1 cellular context compared by ENCODE assay signal in the genomic region with DNA sequence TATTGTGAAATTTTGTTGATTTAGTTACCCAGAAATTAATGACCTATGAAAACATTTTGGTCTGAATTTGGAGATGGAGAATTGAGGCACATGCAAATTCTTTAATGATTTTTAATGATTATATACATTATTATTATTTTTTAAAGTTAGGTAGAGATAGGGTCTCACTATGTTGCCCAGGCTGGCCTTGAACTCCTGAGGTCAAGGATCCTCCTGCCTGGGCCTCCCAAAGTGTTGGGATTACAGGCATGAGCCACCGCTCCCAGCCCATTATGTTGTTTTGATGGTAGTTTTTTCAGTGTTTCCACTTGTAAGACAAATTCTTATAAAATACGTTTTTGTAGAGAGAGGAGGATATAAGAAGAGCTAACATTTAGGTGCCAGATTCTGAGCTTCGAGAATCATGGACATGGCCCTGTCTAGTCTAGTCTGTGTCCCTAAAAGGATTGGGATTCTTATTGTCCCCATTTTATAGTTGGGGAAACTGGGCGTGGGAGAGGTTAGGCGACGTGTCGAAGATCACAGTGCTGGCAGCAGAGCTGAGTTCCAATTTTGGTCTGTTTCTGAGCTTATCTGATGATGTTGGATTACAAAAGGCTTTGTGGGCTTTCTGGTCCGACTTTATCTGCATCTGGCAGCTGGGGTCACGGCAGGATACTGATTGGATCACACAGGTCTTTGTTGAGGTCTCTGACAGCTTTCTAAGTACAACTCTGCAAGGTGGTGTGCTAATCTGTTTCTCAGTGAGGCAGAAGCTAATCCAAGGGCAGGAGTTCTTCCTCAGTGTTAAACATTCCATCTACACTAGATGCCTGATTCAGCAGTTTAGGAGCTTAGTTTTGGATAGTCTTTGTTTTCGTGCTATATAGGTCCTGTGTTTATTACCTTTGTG.
TF ChIP-seq lines count a peak whose summit lies in the region.

No MANE protein-coding gene starts in this region.

TF ChIP-seq in K562, 482 proteins besides CTCF, POLR2A, EP300 and RAD21 (continued from another document and continues in another):
- TF ChIP-seq, protein P1, sequence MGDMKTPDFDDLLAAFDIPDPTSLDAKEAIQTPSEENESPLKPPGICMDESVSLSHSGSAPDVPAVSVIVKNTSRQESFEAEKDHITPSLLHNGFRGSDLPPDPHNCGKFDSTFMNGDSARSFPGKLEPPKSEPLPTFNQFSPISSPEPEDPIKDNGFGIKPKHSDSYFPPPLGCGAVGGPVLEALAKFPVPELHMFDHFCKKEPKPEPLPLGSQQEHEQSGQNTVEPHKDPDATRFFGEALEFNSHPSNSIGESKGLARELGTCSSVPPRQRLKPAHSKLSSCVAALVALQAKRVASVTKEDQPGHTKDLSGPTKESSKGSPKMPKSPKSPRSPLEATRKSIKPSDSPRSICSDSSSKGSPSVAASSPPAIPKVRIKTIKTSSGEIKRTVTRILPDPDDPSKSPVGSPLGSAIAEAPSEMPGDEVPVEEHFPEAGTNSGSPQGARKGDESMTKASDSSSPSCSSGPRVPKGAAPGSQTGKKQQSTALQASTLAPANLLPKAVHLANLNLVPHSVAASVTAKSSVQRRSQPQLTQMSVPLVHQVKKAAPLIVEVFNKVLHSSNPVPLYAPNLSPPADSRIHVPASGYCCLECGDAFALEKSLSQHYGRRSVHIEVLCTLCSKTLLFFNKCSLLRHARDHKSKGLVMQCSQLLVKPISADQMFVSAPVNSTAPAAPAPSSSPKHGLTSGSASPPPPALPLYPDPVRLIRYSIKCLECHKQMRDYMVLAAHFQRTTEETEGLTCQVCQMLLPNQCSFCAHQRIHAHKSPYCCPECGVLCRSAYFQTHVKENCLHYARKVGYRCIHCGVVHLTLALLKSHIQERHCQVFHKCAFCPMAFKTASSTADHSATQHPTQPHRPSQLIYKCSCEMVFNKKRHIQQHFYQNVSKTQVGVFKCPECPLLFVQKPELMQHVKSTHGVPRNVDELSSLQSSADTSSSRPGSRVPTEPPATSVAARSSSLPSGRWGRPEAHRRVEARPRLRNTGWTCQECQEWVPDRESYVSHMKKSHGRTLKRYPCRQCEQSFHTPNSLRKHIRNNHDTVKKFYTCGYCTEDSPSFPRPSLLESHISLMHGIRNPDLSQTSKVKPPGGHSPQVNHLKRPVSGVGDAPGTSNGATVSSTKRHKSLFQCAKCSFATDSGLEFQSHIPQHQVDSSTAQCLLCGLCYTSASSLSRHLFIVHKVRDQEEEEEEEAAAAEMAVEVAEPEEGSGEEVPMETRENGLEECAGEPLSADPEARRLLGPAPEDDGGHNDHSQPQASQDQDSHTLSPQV (IDR thresholded peaks at IDR 0.05): 0 out of 2 replicates have a peak, but pooled peaks have one; percentile 15
- TF ChIP-seq, protein P2, sequence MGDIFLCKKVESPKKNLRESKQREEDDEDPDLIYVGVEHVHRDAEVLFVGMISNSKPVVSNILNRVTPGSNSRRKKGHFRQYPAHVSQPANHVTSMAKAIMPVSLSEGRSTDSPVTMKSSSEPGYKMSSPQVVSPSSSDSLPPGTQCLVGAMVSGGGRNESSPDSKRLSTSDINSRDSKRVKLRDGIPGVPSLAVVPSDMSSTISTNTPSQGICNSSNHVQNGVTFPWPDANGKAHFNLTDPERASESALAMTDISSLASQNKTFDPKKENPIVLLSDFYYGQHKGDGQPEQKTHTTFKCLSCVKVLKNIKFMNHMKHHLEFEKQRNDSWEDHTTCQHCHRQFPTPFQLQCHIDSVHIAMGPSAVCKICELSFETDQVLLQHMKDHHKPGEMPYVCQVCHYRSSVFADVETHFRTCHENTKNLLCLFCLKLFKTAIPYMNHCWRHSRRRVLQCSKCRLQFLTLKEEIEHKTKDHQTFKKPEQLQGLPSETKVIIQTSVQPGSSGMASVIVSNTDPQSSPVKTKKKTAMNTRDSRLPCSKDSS (IDR thresholded peaks at IDR 0.05; ENCODE audit: low read depth, partially characterized antibody): no peak
- no peak for TF ChIP-seq NCOA4 (IDR thresholded peaks at IDR 0.05; ENCODE audit: partially characterized antibody)
- TF ChIP-seq SRSF7 (optimal IDR thresholded peaks at IDR 0.05; ENCODE audit: low read depth, low read length): no peak
- TF ChIP-seq MYC (IDR thresholded peaks at IDR 0.05; ENCODE audit: low read depth, low read length): no peak
- TF ChIP-seq MYC (CRISPR knock-in tag; IDR thresholded peaks at IDR 0.05; ENCODE audit: borderline replicate concordance, low read depth): no peak
- TF ChIP-seq ADNP (tag; IDR thresholded peaks at IDR 0.05): peak; percentile 97
- TF ChIP-seq ZFP30 (CRISPR knock-in tag; IDR thresholded peaks at IDR 0.05; ENCODE audit: borderline replicate concordance): no peak
- TF ChIP-seq ZNF518B (CRISPR knock-in tag; IDR thresholded peaks at IDR 0.05): no peak
- 0 out of 2 replicates have a peak, but pooled peaks have one; percentile 37 for TF ChIP-seq ELF2 (CRISPR knock-in tag; IDR thresholded peaks at IDR 0.05)
- TF ChIP-seq BCOR (IDR thresholded peaks at IDR 0.05): peak; percentile 97
- TF ChIP-seq COPS2 (conservative IDR thresholded peaks at IDR 0.05): no peak
- no peak for TF ChIP-seq THRAP3 (IDR thresholded peaks at IDR 0.05; ENCODE audit: borderline replicate concordance)
- no peak for TF ChIP-seq KAT2B (IDR thresholded peaks at IDR 0.05; ENCODE audit: low read depth, low read length)
- no peak for TF ChIP-seq CEBPG (CRISPR knock-in tag; IDR thresholded peaks at IDR 0.05)
- peak in 1 of 2 experiments; percentile 12; a peak in 2 of 4 replicates for TF ChIP-seq CEBPG (tag; conservative IDR thresholded peaks at IDR 0.05 in 1 of 2, IDR thresholded peaks at IDR 0.05 in 1 of 2)
- no peak for TF ChIP-seq PTRF (tag; IDR thresholded peaks at IDR 0.05)
- TF ChIP-seq ZSCAN32 (CRISPR knock-in tag; IDR thresholded peaks at IDR 0.05): peak; percentile 47; the same call in 1 of the 2 replicates
- peak; percentile 51; the same call in 1 of the 2 replicates for TF ChIP-seq GABPB1 (CRISPR knock-in tag; IDR thresholded peaks at IDR 0.05)
- TF ChIP-seq HOMEZ (CRISPR knock-in tag; IDR thresholded peaks at IDR 0.05): no peak
- TF ChIP-seq CAMTA2 (CRISPR knock-in tag; conservative IDR thresholded peaks at IDR 0.05): no peak
- TF ChIP-seq MCM5 (IDR thresholded peaks at IDR 0.05; ENCODE audit: low read depth): no peak
- peak; percentile 100 for TF ChIP-seq SOX6 (IDR thresholded peaks at IDR 0.05)
- TF ChIP-seq ZBTB17 (CRISPR knock-in tag; IDR thresholded peaks at IDR 0.05): 0 out of 2 replicates have a peak, but pooled peaks have one; percentile 22
- peak; percentile 74 for TF ChIP-seq MBD2 (IDR thresholded peaks at IDR 0.05; ENCODE audit: borderline replicate concordance, low read depth)
- no peak for TF ChIP-seq CREBBP (IDR thresholded peaks at IDR 0.05; ENCODE audit: low read depth, low read length)
- TF ChIP-seq MYBL2 (IDR thresholded peaks at IDR 0.05; ENCODE audit: low read depth): no peak
- no peak for TF ChIP-seq MYBL2 (CRISPR knock-in tag; IDR thresholded peaks at IDR 0.05; ENCODE audit: borderline replicate concordance)
- TF ChIP-seq ZBTB40 (IDR thresholded peaks at IDR 0.05): no peak
- TF ChIP-seq ZBTB40 (CRISPR knock-in tag; IDR thresholded peaks at IDR 0.05): no peak
- no peak for TF ChIP-seq POLR2AphosphoS2 (IDR thresholded peaks at IDR 0.05; ENCODE audit: low read length)
- TF ChIP-seq, protein P3, sequence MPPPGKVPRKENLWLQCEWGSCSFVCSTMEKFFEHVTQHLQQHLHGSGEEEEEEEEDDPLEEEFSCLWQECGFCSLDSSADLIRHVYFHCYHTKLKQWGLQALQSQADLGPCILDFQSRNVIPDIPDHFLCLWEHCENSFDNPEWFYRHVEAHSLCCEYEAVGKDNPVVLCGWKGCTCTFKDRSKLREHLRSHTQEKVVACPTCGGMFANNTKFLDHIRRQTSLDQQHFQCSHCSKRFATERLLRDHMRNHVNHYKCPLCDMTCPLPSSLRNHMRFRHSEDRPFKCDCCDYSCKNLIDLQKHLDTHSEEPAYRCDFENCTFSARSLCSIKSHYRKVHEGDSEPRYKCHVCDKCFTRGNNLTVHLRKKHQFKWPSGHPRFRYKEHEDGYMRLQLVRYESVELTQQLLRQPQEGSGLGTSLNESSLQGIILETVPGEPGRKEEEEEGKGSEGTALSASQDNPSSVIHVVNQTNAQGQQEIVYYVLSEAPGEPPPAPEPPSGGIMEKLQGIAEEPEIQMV (tag; conservative IDR thresholded peaks at IDR 0.05; ENCODE audit: low read depth): 0 out of 2 replicates have a peak, but pooled peaks have one; percentile 23
